21 cellular contexts compared by ENCODE assay signal in the genomic region with DNA sequence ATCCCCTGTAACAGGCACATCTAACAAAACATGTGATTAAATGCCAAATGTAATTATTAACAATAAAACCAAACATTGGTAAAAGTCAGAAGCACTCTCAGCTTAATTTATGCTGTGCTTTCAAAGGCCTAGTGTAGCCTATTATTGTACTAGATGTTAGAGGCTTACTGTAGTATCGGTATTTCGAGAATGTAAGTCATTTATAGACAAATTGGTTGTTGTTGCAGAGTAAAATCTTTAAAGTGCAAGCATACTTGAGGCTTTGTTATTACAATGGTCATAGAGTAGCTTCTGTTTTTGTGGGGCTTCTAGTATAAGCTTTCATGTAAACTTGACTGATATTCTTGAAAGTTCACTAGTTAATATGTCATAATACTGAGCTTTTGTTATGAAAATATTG.
"Had no signal": no experiment of that assay in that cellular context is flagged by ENCODE, and none has a peak within 500 bp of the region (broad histone marks: within the 10 kb centered on the region; RNA-seq: fewer than 3 reads in every experiment).

No MANE protein-coding gene starts in this region.

- H3K4me3 Mint-ChIP-seq: activated CD4-positive, alpha-beta T cell treated with anti-CD3 and anti-CD28 coated beads, Interleukin-2, amount 10 ng/mL, durations not matched to agents 24 days and 14 days; activated CD8-positive, alpha-beta T cell treated with anti-CD3 and anti-CD28 coated beads for 36 hours; activated naive CD8-positive, alpha-beta T cell treated with anti-CD3 and anti-CD28 coated beads, Interleukin-2, amount 10 ng/mL, durations not matched to agents 7 days and 5 days; endodermal cell; nephron progenitor cell; stimulated activated naive CD8-positive, alpha-beta T cell treated with anti-CD3 and anti-CD28 coated beads, Interleukin-15, Interleukin-2, amounts not matched to agents 100 ng/mL and 50 ng/mL, for 24 hours had no signal

- H3K36me3 Mint-ChIP-seq: activated naive CD8-positive, alpha-beta T cell treated with anti-CD3 and anti-CD28 coated beads, Interleukin-2, amount 10 ng/mL, durations not matched to agents 7 days and 5 days had no signal

- H3K27ac ChIP-seq: body of pancreas, gastrocnemius medialis, right atrium auricular region, tibial nerve had no signal

- H3K9me3 ChIP-seq: body of pancreas, gastrocnemius medialis, right atrium auricular region, tibial nerve had no signal

- H3K4me3 ChIP-seq: body of pancreas, gastrocnemius medialis, right atrium auricular region, tibial nerve had no signal

- FAIRE-seq: urothelium cell line had no signal

- DNase-seq: activated CD4-positive, alpha-beta T cell treated with anti-CD3 and anti-CD28 coated beads, Interleukin-2, amount 10 ng/mL, durations not matched to agents 24 days and 14 days; activated CD8-positive, alpha-beta T cell treated with anti-CD3 and anti-CD28 coated beads for 36 hours; activated naive CD4-positive, alpha-beta T cell treated with Interleukin-2 at 50 U/mL for 16 hours; activated naive CD8-positive, alpha-beta T cell treated with anti-CD3 and anti-CD28 coated beads, Interleukin-2, amount 10 ng/mL, durations not matched to agents 7 days and 5 days; activated T-cell treated with anti-CD3 and anti-CD28 coated beads, Interleukin-2, amount 50 U/mL, for 1 hour; amygdala; body of pancreas; caudate nucleus; endodermal cell; gastrocnemius medialis; head of caudate nucleus; kidney; mammary epithelial cell; nephron progenitor cell; stimulated activated CD4-positive, alpha-beta T cell treated with anti-CD3 and anti-CD28 coated beads, Interleukin-2, amount 100 ng/mL, for 48 hours had no signal

- H3K9me3 Mint-ChIP-seq: activated CD4-positive, alpha-beta T cell treated with anti-CD3 and anti-CD28 coated beads, Interleukin-2, amount 10 ng/mL, durations not matched to agents 24 days and 14 days; activated CD8-positive, alpha-beta T cell treated with anti-CD3 and anti-CD28 coated beads for 36 hours had no signal

- ATAC-seq: activated CD8-positive, alpha-beta T cell treated with anti-CD3 and anti-CD28 coated beads for 36 hours; body of pancreas; gastrocnemius medialis; left lobe of liver had no signal

- H3K27me3 ChIP-seq: body of pancreas, gastrocnemius medialis, right atrium auricular region, tibial nerve had no signal

- H3K4me1 ChIP-seq: body of pancreas, gastrocnemius medialis, right atrium auricular region, tibial nerve had no signal

- H3K27ac Mint-ChIP-seq: activated CD4-positive, alpha-beta T cell treated with anti-CD3 and anti-CD28 coated beads, Interleukin-2, amount 10 ng/mL, durations not matched to agents 24 days and 14 days; activated CD8-positive, alpha-beta T cell treated with anti-CD3 and anti-CD28 coated beads for 36 hours; activated naive CD8-positive, alpha-beta T cell treated with anti-CD3 and anti-CD28 coated beads, Interleukin-2, amount 10 ng/mL, durations not matched to agents 7 days and 5 days; activated T-helper 2 cell treated with anti-CD3 and anti-CD28 coated beads, Interferon-gamma antibody, Interleukin-2, Interleukin-4, amounts not matched to agents 10 μg/mL and 5 μg/mL and 100 μg/mL, durations not matched to agents 14 hours and 24 hours and 36 hours; endodermal cell; nephron progenitor cell; stimulated activated naive CD8-positive, alpha-beta T cell treated with anti-CD3 and anti-CD28 coated beads, Interleukin-15, Interleukin-2, amounts not matched to agents 100 ng/mL and 50 ng/mL, for 24 hours had no signal

- H3K36me3 ChIP-seq: gastrocnemius medialis, right atrium auricular region, tibial nerve had no signal

- H3K27me3 Mint-ChIP-seq: activated CD4-positive, alpha-beta T cell treated with anti-CD3 and anti-CD28 coated beads, Interleukin-2, amount 10 ng/mL, durations not matched to agents 24 days and 14 days; activated CD8-positive, alpha-beta T cell treated with anti-CD3 and anti-CD28 coated beads for 36 hours; activated naive CD8-positive, alpha-beta T cell treated with anti-CD3 and anti-CD28 coated beads, Interleukin-2, amount 10 ng/mL, durations not matched to agents 7 days and 5 days; stimulated activated naive CD8-positive, alpha-beta T cell treated with anti-CD3 and anti-CD28 coated beads, Interleukin-15, Interleukin-2, amounts not matched to agents 100 ng/mL and 50 ng/mL, for 24 hours had no signal

- H3K4me1 Mint-ChIP-seq: activated CD4-positive, alpha-beta T cell treated with anti-CD3 and anti-CD28 coated beads, Interleukin-2, amount 10 ng/mL, durations not matched to agents 24 days and 14 days; activated naive CD8-positive, alpha-beta T cell treated with anti-CD3 and anti-CD28 coated beads, Interleukin-2, amount 10 ng/mL, durations not matched to agents 7 days and 5 days; endodermal cell; nephron progenitor cell had no signal
